Comparison of ENCODE assay signal across 22 cellular contexts in genomic region chr3:73229036-73229435, GRCh38.
DNase-seq lines count a peak whose midpoint lies in the region; ATAC-seq, FAIRE-seq and TF ChIP-seq lines count a peak whose summit lies in the region.
"Had no signal": no experiment of that assay in that cellular context is flagged by ENCODE, and none has a peak within 500 bp of the region (broad histone marks: within the 10 kb centered on the region; RNA-seq: fewer than 3 reads in every experiment).

No MANE protein-coding gene starts in this region.

- no peak for TF ChIP-seq CTCF in MCF 10A (IDR thresholded peaks at IDR 0.05; ENCODE audit: unreplicated experiment)
- TF ChIP-seq CTCF in breast epithelium (IDR thresholded peaks at IDR 0.05), result no peak
- no peak for TF ChIP-seq CTCF in bronchial epithelial cell (IDR thresholded peaks at IDR 0.05; ENCODE audit: insufficient read depth, low read length, severe bottlenecking)
- TF ChIP-seq CTCF in foreskin keratinocyte (conservative IDR thresholded peaks at IDR 0.05), result no peak
- TF ChIP-seq CTCF in smooth muscle cell (IDR thresholded peaks at IDR 0.05; ENCODE audit: borderline replicate concordance, insufficient read depth, poor library complexity, severe bottlenecking), result no peak

- H3K27me3 Mint-ChIP-seq in MCF 10A (ENCODE audit: insufficient read depth, unreplicated experiment), result no peaks in the 10 kb centered on the region

- BruUV-seq in MCF 10A (replicated peaks; lab: Mats Ljungman, UMichigan), result no TSS peak

- H3K79me2 ChIP-seq in smooth muscle cell (ENCODE audit: low read depth), result no peaks in the 10 kb centered on the region

- no peaks in the 10 kb centered on the region for H3K9me3 ChIP-seq in breast epithelium
- no peaks in the 10 kb centered on the region for H3K9me3 ChIP-seq in skeletal muscle satellite cell (replicated peaks; ENCODE audit: low read length)
- H3K9me3 ChIP-seq in smooth muscle cell (replicated peaks; ENCODE audit: low read depth), result no peaks in the 10 kb centered on the region
- H3K9me3 ChIP-seq: SJSA1 had no signal

- H3K9ac ChIP-seq in skeletal muscle satellite cell (ENCODE audit: low read depth, low read length) (no peak overlapping the region), smooth muscle cell (ENCODE audit: low read depth) (no peak overlapping the region)

- peaks cover 13% of the 10 kb centered on the region for H3K4me1 Mint-ChIP-seq in MCF 10A (ENCODE audit: insufficient read depth, unreplicated experiment)

- ATAC-seq in foreskin keratinocyte, result peak; percentile 57
- ATAC-seq: GM23338 had no signal

- H2AFZ ChIP-seq in smooth muscle cell (ENCODE audit: low read depth), result no peak overlapping the region

- no peaks in the 10 kb centered on the region for H4K20me1 ChIP-seq in smooth muscle cell (ENCODE audit: low read depth)

- no peak overlapping the region for H3K4me3 Mint-ChIP-seq in MCF 10A (ENCODE audit: unreplicated experiment)
- H3K4me3 Mint-ChIP-seq: GM23338, H9 had no signal

- 93% methylated on average over 7 of the region's 7 CpGs for WGBS in smooth muscle cell (ENCODE audit: low lambda C conversion rate)

- no peaks in the 10 kb centered on the region for H3K4me1 ChIP-seq in breast epithelium
- H3K4me1 ChIP-seq in foreskin keratinocyte, result peaks cover 10% of the 10 kb centered on the region
- peaks cover 12% of the 10 kb centered on the region for H3K4me1 ChIP-seq in skeletal muscle satellite cell (ENCODE audit: control insufficient read depth, insufficient read depth, low read length)
- no peaks in the 10 kb centered on the region for H3K4me1 ChIP-seq in smooth muscle cell (ENCODE audit: low read depth)
- H3K4me1 ChIP-seq: SJSA1 had no signal

- no peak for TF ChIP-seq POLR2A in breast epithelium (IDR thresholded peaks at IDR 0.05)

- FAIRE-seq in bronchial epithelial cell (lab: Jason Lieb, UNC), result no peak

- H3K27me3 ChIP-seq in breast epithelium, result no peaks in the 10 kb centered on the region
- H3K27me3 ChIP-seq in bronchial epithelial cell (ENCODE audit: control insufficient read depth, insufficient read depth, low read length), result no peaks in the 10 kb centered on the region
- no peaks in the 10 kb centered on the region for H3K27me3 ChIP-seq in foreskin keratinocyte
- no peaks in the 10 kb centered on the region for H3K27me3 ChIP-seq in skeletal muscle satellite cell (ENCODE audit: control insufficient read depth, insufficient read depth, low read length)
- no peaks in the 10 kb centered on the region for H3K27me3 ChIP-seq in smooth muscle cell (ENCODE audit: low read depth)

- H3F3A ChIP-seq in smooth muscle cell (ENCODE audit: low read depth), result no peaks in the 10 kb centered on the region

- CTCF ChIA-PET in MCF 10A (lab: Yijun Ruan, JAX), result interaction anchor here (0.6 to 1.0 kb wide), 5 partner anchors 37 to 380 kb away, joined by 3 read pairs; no protein-coding TSS in a partner anchor

- H3K4me2 ChIP-seq in skeletal muscle satellite cell (ENCODE audit: low read length) (peak overlapping the region; percentile 25), smooth muscle cell (no peak overlapping the region)
- H3K4me2 ChIP-seq: GM23338 had no signal

- H3K9me3 Mint-ChIP-seq in MCF 10A (ENCODE audit: unreplicated experiment), result no peaks in the 10 kb centered on the region
- H3K9me3 Mint-ChIP-seq: GM23338, H9 had no signal

- no peak overlapping the region for H3K27ac Mint-ChIP-seq in MCF 10A (ENCODE audit: low read depth, unreplicated experiment)
- H3K27ac Mint-ChIP-seq: GM23338, H9 had no signal

- POLR2A ChIA-PET in MCF 10A (lab: Yijun Ruan, JAX), result no interaction called here

- intact Hi-C loops in MCF 10A (cut with micrococcal nuclease) (no loop called here), breast epithelium (cut with DNase I; ENCODE audit: low total_unique reads) (no loop called here)

- H3K4me3 ChIP-seq in breast epithelium (no peak overlapping the region), bronchial epithelial cell (ENCODE audit: low read depth, low read length) (no peak overlapping the region), skeletal muscle satellite cell (ENCODE audit: low read length) (no peak overlapping the region), smooth muscle cell (no peak overlapping the region)
- H3K4me3 ChIP-seq: GM23338, SJSA1 had no signal

- H3K27ac ChIP-seq in breast epithelium, result no peak overlapping the region
- peak overlapping the region; percentile 47 for H3K27ac ChIP-seq in foreskin keratinocyte
- H3K27ac ChIP-seq in smooth muscle cell (ENCODE audit: low read depth), result no peak overlapping the region
- H3K27ac ChIP-seq: SJSA1 had no signal

- H3K36me3 Mint-ChIP-seq in MCF 10A (ENCODE audit: insufficient read depth, unreplicated experiment), result no peaks in the 10 kb centered on the region

- DNase-seq in MCF 10A (ENCODE audit: unreplicated experiment) (peak; percentile 18), breast epithelium (ENCODE audit: low spot score in 2 of 2) (no peak), bronchial epithelial cell (ENCODE audit: low read depth) (peak; percentile 55), foreskin keratinocyte (peak in 1 of 2 donors; percentile 58), smooth muscle cell (lab: John Stamatoyannopoulos, UW; ENCODE audit: unreplicated experiment) (no peak), UCSD-AML1 (lab: John Stamatoyannopoulos, UW; ENCODE audit: unreplicated experiment) (no peak)
- DNase-seq in stimulated activated naive CD4-positive, alpha-beta T cell treated with Interleukin-2 at 50 U/mL for 16 hours (lab: John Stamatoyannopoulos, UW), result no peak
- DNase-seq: 8988T, ACHN, DMS153, DND-41, H9, NCI-H1105, NCI-H1436 treated with DMSO at 0.1 percent for 48 hours, NCI-H187 treated with DMSO at 0.1 percent for 48 hours, NCI-H2171 treated with DMSO at 0.1 percent for 48 hours, NCI-H524, Right ventricle myocardium superior, RPMI8226 had no signal

- H3K36me3 ChIP-seq in breast epithelium (no peaks in the 10 kb centered on the region), bronchial epithelial cell (ENCODE audit: control insufficient read depth, insufficient read depth, low read length) (no peaks in the 10 kb centered on the region), skeletal muscle satellite cell (ENCODE audit: insufficient read depth, low read length) (no peaks in the 10 kb centered on the region), smooth muscle cell (ENCODE audit: low read depth) (no peaks in the 10 kb centered on the region)
- H3K36me3 ChIP-seq: SJSA1 had no signal

Comparison
In these comparisons a context has a peak if more than half of its experiments do, and no peak if none do; other contexts are left out.
1. DNase-seq: peak in MCF 10A (single experiment) and bronchial epithelial cell (single experiment); none in breast epithelium (0 of 2), smooth muscle cell (single experiment), stimulated activated naive CD4-positive, alpha-beta T cell treated with Interleukin-2 at 50 U/mL for 16 hours (single experiment) and UCSD-AML1 (single experiment).